12 cellular contexts compared by ENCODE assay signal in genomic region chr3:116135462-116135861, GRCh38.
DNase-seq lines count a peak whose midpoint lies in the region; ATAC-seq, FAIRE-seq and TF ChIP-seq lines count a peak whose summit lies in the region.
"Had no signal": no experiment of that assay in that cellular context is flagged by ENCODE, and none has a peak within 500 bp of the region (broad histone marks: within the 10 kb centered on the region; RNA-seq: fewer than 3 reads in every experiment).

No MANE protein-coding gene starts in this region.

- H3K4me2 ChIP-seq in GM12878 (ENCODE audit: control insufficient read depth, insufficient read depth) (no peak overlapping the region), PC-9 (no peak overlapping the region)

- ATAC-seq in GM12878 (peak; percentile 70), GM21576 (IDR thresholded peaks at IDR 0.05; ENCODE audit: unreplicated experiment) (no peak), GM18873 (IDR thresholded peaks at IDR 0.05; ENCODE audit: low FRiP score, unreplicated experiment) (no peak), GM18861 (IDR thresholded peaks at IDR 0.05; ENCODE audit: unreplicated experiment) (no peak)
- ATAC-seq: stimulated activated naive CD8-positive, alpha-beta T cell treated with anti-CD3 and anti-CD28 coated beads, Interleukin-15, Interleukin-2, amounts not matched to agents 100 U/mL and 50 U/mL, for 24 hours had no signal

- no peaks in the 10 kb centered on the region for H3K36me3 ChIP-seq in GM12878 (ENCODE audit: control insufficient read depth in 2 of 2, insufficient read depth in 2 of 2, low read length in 1 of 2)
- no peaks in the 10 kb centered on the region for H3K36me3 ChIP-seq in PC-9 (ENCODE audit: low read depth)

- no peak for TF ChIP-seq RAD21 in GM12878 (IDR thresholded peaks at IDR 0.05; ENCODE audit: insufficient read depth, low read depth, low read length)

- no peaks in the 10 kb centered on the region for H4K20me1 ChIP-seq in GM12878 (ENCODE audit: control insufficient read depth, insufficient read depth)
- no peaks in the 10 kb centered on the region for H4K20me1 ChIP-seq in PC-9 (ENCODE audit: insufficient read depth)

- 73% methylated on average over 4 of the region's 4 CpGs for WGBS in GM12878 (ENCODE audit: insufficient coverage, insufficient replicate concordance, low lambda C conversion rate, missing lambda C conversion rate)

- H3K27ac ChIP-seq in GM12878 (ENCODE audit: control insufficient read depth, insufficient read depth) (no peak overlapping the region), PC-9 (no peak overlapping the region)

- H3K9me3 ChIP-seq in GM12878 (replicated peaks; ENCODE audit: control insufficient read depth, insufficient read depth, low read length), result no peaks in the 10 kb centered on the region
- no peaks in the 10 kb centered on the region for H3K9me3 ChIP-seq in PC-9 (ENCODE audit: insufficient read depth, low read depth)

- BruUV-seq in GM12878 (replicated peaks; lab: Mats Ljungman, UMichigan), result no TSS peak
- no TSS peak for BruUV-seq in PC-9 (replicated peaks; lab: Mats Ljungman, UMichigan)

- FAIRE-seq in GM12878 (lab: Jason Lieb, UNC), result no peak

- RAD21 ChIA-PET in GM12878 (lab: Charles Lee; ENCODE audit: unreplicated experiment), result interaction anchor here (1.0 to 1.2 kb wide), 2 partner anchors 98 to 148 kb away, joined by 3 read pairs; no protein-coding TSS in a partner anchor

- POLR2A ChIA-PET in GM12878 (lab: Charles Lee) (interaction anchor here (0.5 kb wide), 1 partner anchor 85 kb away, joined by 4 read pairs; no protein-coding TSS in a partner anchor), PC-9 (lab: Charles Lee; ENCODE audit: unreplicated experiment) (no interaction called here)

- in situ Hi-C loops in GM12878 (cut with MboI), result loop anchor here (5.0 kb wide), 1 partner anchor 622 kb away; no protein-coding TSS in a partner anchor

- no peaks in the 10 kb centered on the region for H3K9me2 ChIP-seq in PC-9 (ENCODE audit: insufficient read depth)

- H3F3A ChIP-seq in PC-9 (ENCODE audit: insufficient read depth, low read depth), result no peaks in the 10 kb centered on the region

- CTCF ChIA-PET in GM12878 (lab: Yijun Ruan, JAX) (interaction anchor here (0.9 to 2.0 kb wide), 2 partner anchors 18 to 154 kb away, joined by 3 to 4 read pairs; no protein-coding TSS in a partner anchor), PC-9 (lab: Charles Lee) (no interaction called here)

- H3K4me3 ChIP-seq in GM12878, result no peak overlapping the region
- no peak overlapping the region for H3K4me3 ChIP-seq in retinal pigment epithelial cell (ENCODE audit: low read length)
- H3K4me3 ChIP-seq in PC-9, result no peak overlapping the region

- H3K79me2 ChIP-seq in GM12878 (ENCODE audit: control insufficient read depth, insufficient read depth, low read length) (no peaks in the 10 kb centered on the region), PC-9 (ENCODE audit: low read depth) (no peaks in the 10 kb centered on the region)

- no peak for TF ChIP-seq POLR2A in GM12878 (IDR thresholded peaks at IDR 0.05; ENCODE audit: low read depth, low read length)

- DNase-seq in H4 (ENCODE audit: low spot score), result peak; percentile 86
- no peak for DNase-seq in GM12878 (ENCODE audit: low read depth, low spot score)
- peak; percentile 28 to 61 for DNase-seq in hippocampal formation (lab: John Stamatoyannopoulos, UW)
- DNase-seq in retinal pigment epithelial cell (ENCODE audit: low read depth), result peak; percentile 66
- DNase-seq in PC-9, result no peak
- DNase-seq: DMS153; NCI-H1930; retina; stimulated activated naive CD8-positive, alpha-beta T cell treated with anti-CD3 and anti-CD28 coated beads, Interleukin-15, Interleukin-2, amounts not matched to agents 100 U/mL and 50 U/mL, for 24 hours had no signal

- no peak for TF ChIP-seq CTCF in GM12878 (IDR thresholded peaks at IDR 0.05 in 2 of 3, conservative IDR thresholded peaks at IDR 0.05 in 1 of 3; ENCODE audit: control insufficient read depth in 2 of 3, extremely low read depth in 1 of 3, insufficient read depth in 1 of 3, low read depth in 3 of 3, low read length in 3 of 3)
- TF ChIP-seq CTCF in retinal pigment epithelial cell (conservative IDR thresholded peaks at IDR 0.05; ENCODE audit: low read depth, low read length), result no peak
- TF ChIP-seq CTCF in PC-9 (conservative IDR thresholded peaks at IDR 0.05), result no peak

- intact Hi-C loops in GM12878 (cut with micrococcal nuclease; ENCODE audit: unreplicated experiment) (loop anchor here (5.0 kb wide), 2 partner anchors 148 to 317 kb away; no protein-coding TSS in a partner anchor), PC-9 (cut with micrococcal nuclease; ENCODE audit: unreplicated experiment) (no loop called here)

- H3K9ac ChIP-seq in GM12878 (ENCODE audit: control insufficient read depth, insufficient read depth, low read length), result no peak overlapping the region

- SMC1A ChIA-PET in GM12878 (lab: Charles Lee; ENCODE audit: uncharacterized antibody, unreplicated experiment), result interaction anchor here (1.6 to 1.8 kb wide), 2 partner anchors 124 to 318 kb away, joined by 3 to 4 read pairs; no protein-coding TSS in a partner anchor

- no peaks in the 10 kb centered on the region for H3K4me1 ChIP-seq in GM12878 (ENCODE audit: control insufficient read depth, insufficient read depth, low read length)
- no peaks in the 10 kb centered on the region for H3K4me1 ChIP-seq in PC-9 (replicated peaks; ENCODE audit: insufficient read depth)

- no peaks in the 10 kb centered on the region for H3K27me3 ChIP-seq in GM12878 (replicated peaks in 1 of 2; ENCODE audit: control insufficient read depth in 2 of 2, insufficient read depth in 2 of 2, low read length in 1 of 2)
- no peaks in the 10 kb centered on the region for H3K27me3 ChIP-seq in PC-9 (ENCODE audit: insufficient read depth, low read depth)

- H2AFZ ChIP-seq in GM12878 (ENCODE audit: control insufficient read depth, low read depth, low read length), result no peak overlapping the region
- H2AFZ ChIP-seq in PC-9, result no peak overlapping the region

- no peak for TF ChIP-seq EP300 in GM12878 (IDR thresholded peaks at IDR 0.05; ENCODE audit: borderline replicate concordance in 1 of 2, control insufficient read depth in 1 of 2, low read depth in 2 of 2, low read length in 2 of 2)

TF ChIP-seq in GM12878, 131 proteins besides CTCF, POLR2A, EP300 and RAD21:
- TF ChIP-seq ZNF622 (IDR thresholded peaks at IDR 0.05) (no peak), MYC (IDR thresholded peaks at IDR 0.05; ENCODE audit: insufficient read depth, insufficient read length, insufficient replicate concordance, low read length, severe bottlenecking) (no peak), MXI1 (IDR thresholded peaks at IDR 0.05; ENCODE audit: low read depth, low read length) (no peak), ZBTB4 (CRISPR knock-in tag; IDR thresholded peaks at IDR 0.05) (no peak), SRF (IDR thresholded peaks at IDR 0.05; ENCODE audit: low read depth in 2 of 2, low read length in 2 of 2) (no peak), RUNX3 (IDR thresholded peaks at IDR 0.05; ENCODE audit: low read length) (peak; percentile 70; the same call in 1 of the 2 replicates)

Comparison
In these comparisons a context has a peak if more than half of its experiments do, and no peak if none do; other contexts are left out.
1. DNase-seq: peak in H4 (single experiment), hippocampal formation (2 of 2) and retinal pigment epithelial cell (single experiment); none in GM12878 (single experiment) and PC-9 (0 of 2).